10 cellular contexts compared by ENCODE assay signal in the genomic region with DNA sequence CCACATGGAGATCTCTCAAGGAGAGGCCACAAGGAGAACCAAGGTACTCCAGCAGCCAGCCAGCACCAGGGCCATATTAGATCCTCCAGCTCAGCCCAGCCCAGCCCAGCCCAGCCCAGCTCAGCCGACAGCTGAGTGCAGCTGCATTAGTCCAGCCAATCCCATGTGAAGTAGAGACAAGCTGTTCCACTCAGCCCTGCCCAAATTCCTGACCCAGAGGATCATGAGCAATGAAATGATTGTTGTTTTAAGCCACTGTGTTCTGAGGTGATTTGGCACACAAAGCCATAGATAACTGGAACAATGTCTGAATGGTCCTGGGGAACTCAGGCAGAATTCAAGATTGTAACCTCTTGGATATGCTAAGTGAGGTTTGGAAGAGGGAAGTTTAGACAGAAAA. TPM values are rescaled to one million over a fixed set of nuclear protein-coding genes. Genes with fewer than 3 reads are reported as not detected.
DNase-seq lines count a peak whose midpoint lies in the region; TF ChIP-seq lines count a peak whose summit lies in the region.
"Had no signal": no experiment of that assay in that cellular context is flagged by ENCODE, and none has a peak within 500 bp of the region (broad histone marks: within the 10 kb centered on the region; RNA-seq: fewer than 3 reads in every experiment).

No MANE protein-coding gene starts in this region.

- TF ChIP-seq POLR2A in sigmoid colon (IDR thresholded peaks at IDR 0.05) = no peak

- H3K9me3 ChIP-seq in HAP-1 (no peaks in the 10 kb centered on the region), sigmoid colon (no peaks in the 10 kb centered on the region)

- H3K4me1 ChIP-seq in HAP-1 (no peaks in the 10 kb centered on the region; the same call in 1 of the 2 replicates), sigmoid colon (no peaks in the 10 kb centered on the region)

- intact Hi-C loops in sigmoid colon (cut with DNase I) = no loop called here

- no peak overlapping the region for H3K27ac ChIP-seq in sigmoid colon

- no peak for TF ChIP-seq CTCF in astrocyte of the cerebellum (IDR thresholded peaks at IDR 0.05; ENCODE audit: low read depth, low read length, missing control alignments)
- no peak for TF ChIP-seq CTCF in sigmoid colon (IDR thresholded peaks at IDR 0.05)

- WGBS in sigmoid colon, 2 donors = 6 to 35% methylated on average over 1 of the region's 1 CpG

- no peak for TF ChIP-seq EP300 in sigmoid colon (IDR thresholded peaks at IDR 0.05)

- no peak overlapping the region for H3K4me3 ChIP-seq in HAP-1
- H3K4me3 ChIP-seq in astrocyte of the cerebellum (ENCODE audit: low read depth, low read length) = no peak overlapping the region
- no peak overlapping the region for H3K4me3 ChIP-seq in sigmoid colon

- H3K36me3 ChIP-seq in HAP-1 (replicated peaks) = no peaks in the 10 kb centered on the region
- no peaks in the 10 kb centered on the region for H3K36me3 ChIP-seq in sigmoid colon

- in situ Hi-C loops in HAP-1 (cut with MboI; ENCODE audit: low sequenced_read_pairs) (no loop called here), astrocyte of the cerebellum (cut with HindIII; ENCODE audit: low sequenced_read_pairs) (loop anchor here (5.0 kb wide), 1 partner anchor 56 kb away; no protein-coding TSS in a partner anchor)

- H3K27me3 ChIP-seq in HAP-1 (ENCODE audit: low read depth) (no peaks in the 10 kb centered on the region), sigmoid colon (no peaks in the 10 kb centered on the region)

- DNase-seq in HAP-1 (ENCODE audit: low spot score in 2 of 2) (peak; percentile 3 to 10), astrocyte of the cerebellum (ENCODE audit: low read depth) (peak; percentile 67), hepatic stellate cell (ENCODE audit: low spot score) (peak; percentile 60), sigmoid colon (peak; percentile 71), GM19238 (ENCODE audit: insufficient read length, low spot score) (no peak), CD1c-positive myeloid dendritic cell (ENCODE audit: extremely low spot score) (no peak), DMS153 (lab: John Stamatoyannopoulos, UW) (no peak)
- no peak for DNase-seq in stimulated activated CD4-positive, alpha-beta T cell treated with anti-CD3 and anti-CD28 coated beads, Interleukin-12 subunit alpha, Interleukin-12 subunit beta, amount 100 ng/mL, for 4 hours
- DNase-seq: activated naive CD4-positive, alpha-beta T cell treated with anti-CD3 and anti-CD28 coated beads, Interleukin-2, amount 10 ng/mL, durations not matched to agents 7 days and 5 days; NCI-H1694 treated with DMSO at 0.1 percent for 48 hours had no signal

RNA-seq across cellular contexts. Expression of a gene that starts 59.5 kb away (rescaled TPM):
- total RNA-seq in sigmoid colon = 1 to 10 TPM; 2.6 to 3.2 (median 2.8) TPM
- polyA plus RNA-seq in sigmoid colon = 10 to 100 TPM; 13.2 to 15.0 (median 13.7) TPM

Comparison
In these comparisons a context has a peak if more than half of its experiments do, and no peak if none do; other contexts are left out.
1. DNase-seq: peak in HAP-1 (2 of 2), astrocyte of the cerebellum (single experiment), hepatic stellate cell (single experiment) and sigmoid colon (single experiment); none in stimulated activated CD4-positive, alpha-beta T cell treated with anti-CD3 and anti-CD28 coated beads, Interleukin-12 subunit alpha, Interleukin-12 subunit beta, amount 100 ng/mL, for 4 hours (single experiment), GM19238 (single experiment), CD1c-positive myeloid dendritic cell (single experiment) and DMS153 (single experiment).